ENCODE assay signal across 15 cellular contexts in genomic region chr3:169509359-169509758, GRCh38.
DNase-seq lines count a peak whose midpoint lies in the region; ATAC-seq and TF ChIP-seq lines count a peak whose summit lies in the region.
"Had no signal": no experiment of that assay in that cellular context is flagged by ENCODE, and none has a peak within 500 bp of the region (broad histone marks: within the 10 kb centered on the region; RNA-seq: fewer than 3 reads in every experiment).

No MANE protein-coding gene starts in this region.

- no peaks in the 10 kb centered on the region for H3K4me1 ChIP-seq in CD8-positive, alpha-beta T cell (ENCODE audit: insufficient read depth, low read length)
- peaks cover 53% of the 10 kb centered on the region for H3K4me1 ChIP-seq in KMS-11 (ENCODE audit: low read depth, poor library complexity, severe bottlenecking)
- no peaks in the 10 kb centered on the region for H3K4me1 ChIP-seq in tibial nerve
- H3K4me1 ChIP-seq: breast epithelium had no signal

- TF ChIP-seq CTCF in CD8-positive, alpha-beta T cell (IDR thresholded peaks at IDR 0.05) = no peak
- TF ChIP-seq CTCF in KMS-11 (conservative IDR thresholded peaks at IDR 0.05; ENCODE audit: low read depth, low read length) = no peak
- TF ChIP-seq CTCF in tibial nerve (IDR thresholded peaks at IDR 0.05) = no peak

- CTCF ChIA-PET in CD8-positive, alpha-beta T cell (lab: Charles Lee) = no interaction called here

- ATAC-seq in CD8-positive, alpha-beta T cell = no peak
- ATAC-seq in GM19328 (IDR thresholded peaks at IDR 0.05; ENCODE audit: unreplicated experiment) (peak; percentile 82), HG02852 (IDR thresholded peaks at IDR 0.05; ENCODE audit: unreplicated experiment) (peak; percentile 95)
- ATAC-seq: Right ventricle myocardium inferior had no signal

- peak overlapping the region; percentile 64 for H3K4me2 ChIP-seq in KMS-11
- H3K4me2 ChIP-seq: smooth muscle cell had no signal

- H3K27me3 ChIP-seq in CD8-positive, alpha-beta T cell (ENCODE audit: insufficient read depth, low read length) = no peaks in the 10 kb centered on the region
- H3K27me3 ChIP-seq in KMS-11 (ENCODE audit: insufficient read depth, low read depth) (no peaks in the 10 kb centered on the region), tibial nerve (no peaks in the 10 kb centered on the region)
- H3K27me3 ChIP-seq: breast epithelium had no signal

- intact Hi-C loops in CD8-positive, alpha-beta T cell (cut with DNase I, micrococcal nuclease) = no loop called here

- no peaks in the 10 kb centered on the region for H4K20me1 ChIP-seq in KMS-11 (ENCODE audit: insufficient read depth)

- no peak overlapping the region for H3K4me3 ChIP-seq in CD8-positive, alpha-beta T cell (ENCODE audit: low read depth, low read length)
- H3K4me3 ChIP-seq in KMS-11 (IDR thresholded peaks at IDR 0.05; ENCODE audit: insufficient read depth, low read depth, low read length) = no peak overlapping the region
- H3K4me3 ChIP-seq in tibial nerve = no peak overlapping the region
- H3K4me3 ChIP-seq: breast epithelium, lung, smooth muscle cell had no signal

- peaks cover 13% of the 10 kb centered on the region for H3K4me1 Mint-ChIP-seq in CD8-positive, alpha-beta T cell (ENCODE audit: low read depth)

- H3K9me3 ChIP-seq in CD8-positive, alpha-beta T cell (ENCODE audit: low read length) = no peaks in the 10 kb centered on the region
- H3K9me3 ChIP-seq in tibial nerve = no peaks in the 10 kb centered on the region
- H3K9me3 ChIP-seq: breast epithelium had no signal

- POLR2A ChIA-PET in CD8-positive, alpha-beta T cell (lab: Charles Lee) = no interaction called here

- H3K9me3 Mint-ChIP-seq in CD8-positive, alpha-beta T cell = no peaks in the 10 kb centered on the region

- no peak for TF ChIP-seq EP300 in tibial nerve (IDR thresholded peaks at IDR 0.05)

- WGBS in tibial nerve, 2 donors = 66 to 73% methylated on average over 1 of the region's 1 CpG

- H3K36me3 ChIP-seq in CD8-positive, alpha-beta T cell (ENCODE audit: insufficient read depth, low read length) = no peaks in the 10 kb centered on the region
- no peaks in the 10 kb centered on the region for H3K36me3 ChIP-seq in KMS-11 (ENCODE audit: insufficient read depth)
- no peaks in the 10 kb centered on the region for H3K36me3 ChIP-seq in tibial nerve
- H3K36me3 ChIP-seq: breast epithelium had no signal

- H3K79me2 ChIP-seq in KMS-11 (ENCODE audit: insufficient read depth, low read depth) = no peaks in the 10 kb centered on the region

- H3K27ac Mint-ChIP-seq in CD8-positive, alpha-beta T cell = peak overlapping the region; percentile 30

- H3K27me3 Mint-ChIP-seq in CD8-positive, alpha-beta T cell (ENCODE audit: low read depth) = no peaks in the 10 kb centered on the region

- no peak for DNase-seq in CD8-positive, alpha-beta T cell
- no peak for DNase-seq in tibial nerve (ENCODE audit: low spot score in 2 of 2)
- DNase-seq in foreskin melanocyte = no peak
- DNase-seq in caudate nucleus (lab: John Stamatoyannopoulos, UW) = no peak
- no peak for DNase-seq in NCI-H1930 (lab: John Stamatoyannopoulos, UW)
- DNase-seq: C1 segment of cervical spinal cord, H7, NCI-H1092 had no signal

- peak overlapping the region; percentile 60 for H2AFZ ChIP-seq in KMS-11 (ENCODE audit: low read depth)

- no peaks in the 10 kb centered on the region for H3K36me3 Mint-ChIP-seq in CD8-positive, alpha-beta T cell

- H3K4me3 Mint-ChIP-seq in CD8-positive, alpha-beta T cell = no peak overlapping the region

- no peak for TF ChIP-seq POLR2A in tibial nerve (IDR thresholded peaks at IDR 0.05)

- no peak overlapping the region for H3K27ac ChIP-seq in CD8-positive, alpha-beta T cell (ENCODE audit: low read depth, low read length)
- H3K27ac ChIP-seq in KMS-11 (peak overlapping the region; percentile 79), tibial nerve (no peak overlapping the region), caudate nucleus (ENCODE audit: low read depth, low read length) (no peak overlapping the region)
- H3K27ac ChIP-seq: breast epithelium had no signal

- H3K9ac ChIP-seq in KMS-11 = peak overlapping the region; percentile 31; the same call in 1 of the 2 replicates
